In genomic region chr16:3401719-3402397, GRCh38 we compare ENCODE assay signal across 8 cellular contexts. TPM values are rescaled to one million over a fixed set of nuclear protein-coding genes. Genes with fewer than 3 reads are reported as not detected.
A peak's percentile ranks its signal among the peaks of the same experiment; 100 is the strongest.
DNase-seq lines count a peak whose midpoint lies in the region; ATAC-seq and TF ChIP-seq lines count a peak whose summit lies in the region.

No MANE protein-coding gene starts in this region.

- H3K27me3 ChIP-seq in SK-N-SH (ENCODE audit: insufficient read depth): no peaks in the 10 kb centered on the region

- no peaks in the 10 kb centered on the region for H4K20me1 ChIP-seq in SK-N-SH (ENCODE audit: insufficient read depth)

- no peak for ATAC-seq in SK-N-SH treated with all-trans-retinoic acid at 6 μM for 48 hours
- ATAC-seq in mucosa of descending colon: no peak
- ATAC-seq in HG02852 (IDR thresholded peaks at IDR 0.05; ENCODE audit: unreplicated experiment): no peak
- no peak for ATAC-seq in GM19328 (IDR thresholded peaks at IDR 0.05; ENCODE audit: unreplicated experiment)

- H3K9me2 ChIP-seq in SK-N-SH: no peaks in the 10 kb centered on the region

- intact Hi-C loops in mucosa of descending colon (cut with DNase I, micrococcal nuclease): no loop called here

- peaks cover 38 to 65% of the 10 kb centered on the region in 2 experiments for H3K36me3 ChIP-seq in SK-N-SH (replicated peaks in 1 of 2; ENCODE audit: control insufficient read depth in 1 of 2, insufficient read depth in 2 of 2, low read length in 1 of 2)
- peaks cover 2% of the 10 kb centered on the region for H3K36me3 ChIP-seq in mucosa of descending colon (ENCODE audit: low read depth)

- peaks cover 11% of the 10 kb centered on the region for H3F3A ChIP-seq in SK-N-SH (replicated peaks; ENCODE audit: insufficient read depth)

- H3K27ac ChIP-seq in SK-N-SH (ENCODE audit: low read depth in 2 of 2, low read length in 1 of 2): peak overlapping the region; percentile 47 to 84

- WGBS in SK-N-SH (ENCODE audit: low lambda C conversion rate): 15% methylated on average over 16 of the region's 17 CpGs

- peak overlapping the region; percentile 81 for H3K9ac ChIP-seq in SK-N-SH

- TF ChIP-seq EP300 in SK-N-SH (IDR thresholded peaks at IDR 0.05; ENCODE audit: borderline replicate concordance in 1 of 2, low read depth in 1 of 2, low read length in 1 of 2): no peak

- peak overlapping the region; percentile 47 for H2AFZ ChIP-seq in SK-N-SH (ENCODE audit: low read depth)

- peaks cover 0 to 4% of the 10 kb centered on the region in 2 experiments; a peak in 2 of 4 replicates for H3K4me1 ChIP-seq in SK-N-SH (ENCODE audit: control insufficient read depth in 1 of 2, insufficient read depth in 2 of 2, low read depth in 1 of 2, low read length in 1 of 2)
- H3K4me1 ChIP-seq in mucosa of descending colon (ENCODE audit: low read depth): peaks cover 16% of the 10 kb centered on the region

- POLR2A ChIA-PET in SK-N-SH (lab: Yijun Ruan, JAX): interaction anchor here (0.6 kb wide), 2 partner anchors 566 to 1466 kb away, joined by 3 to 4 read pairs; no protein-coding TSS in a partner anchor

- TF ChIP-seq CTCF in SK-N-SH (IDR thresholded peaks at IDR 0.05) (no peak), mucosa of descending colon (IDR thresholded peaks at IDR 0.05) (no peak)

- CTCF ChIA-PET in SK-N-SH (lab: Yijun Ruan, JAX): interaction anchor here (0.8 to 1.0 kb wide), 2 partner anchors 55 to 105 kb away, joined by 3 read pairs; no protein-coding TSS in a partner anchor

- H3K4me2 ChIP-seq in SK-N-SH: peak overlapping the region; percentile 79

- H3K4me3 ChIP-seq in SK-N-SH (ENCODE audit: low read depth in 2 of 2, low read length in 1 of 2) (peak overlapping the region; percentile 92 to 94), mucosa of descending colon (peak overlapping the region; percentile 85)

- peaks cover 14% of the 10 kb centered on the region; the same call in 1 of the 2 replicates for H3K9me3 ChIP-seq in SK-N-SH
- peaks cover 41% of the 10 kb centered on the region for H3K9me3 ChIP-seq in mucosa of descending colon

- DNase-seq in SK-N-SH (peak; percentile 55), NCI-H2227 (lab: John Stamatoyannopoulos, UW; ENCODE audit: unreplicated experiment) (peak; percentile 41), cerebellum (ENCODE audit: low spot score) (peak; percentile 10), mucosa of descending colon (no peak), NCI-H774 (lab: John Stamatoyannopoulos, UW) (no peak)

- TF ChIP-seq RAD21 in SK-N-SH (IDR thresholded peaks at IDR 0.05; ENCODE audit: low read length): no peak

- H3K79me2 ChIP-seq in SK-N-SH (ENCODE audit: insufficient read depth): peaks cover 59% of the 10 kb centered on the region

TF ChIP-seq in SK-N-SH, 30 proteins besides CTCF, POLR2A, EP300 and RAD21:
- TF ChIP-seq TEAD4 (IDR thresholded peaks at IDR 0.05; ENCODE audit: borderline replicate concordance, insufficient read depth) (no peak), SMC3 (IDR thresholded peaks at IDR 0.05; ENCODE audit: low read depth, low read length) (no peak), FOXM1 (IDR thresholded peaks at IDR 0.05; ENCODE audit: low read depth) (no peak), MXI1 (IDR thresholded peaks at IDR 0.05; ENCODE audit: low read depth, low read length) (no peak), SIN3A (IDR thresholded peaks at IDR 0.05; ENCODE audit: borderline replicate concordance, low read depth, low read length) (no peak), USF1 (IDR thresholded peaks at IDR 0.05; ENCODE audit: borderline replicate concordance, low read depth) (no peak)

TF ChIP-seq in SK-N-SH treated with all-trans-retinoic acid at 6 μM for 48 hours, 23 proteins besides CTCF, POLR2A, EP300 and RAD21:
- no peak for TF ChIP-seq POU6F1 (CRISPR knock-in tag; IDR thresholded peaks at IDR 0.05; ENCODE audit: borderline replicate concordance, low read depth)
- TF ChIP-seq ISL1 (CRISPR knock-in tag; IDR thresholded peaks at IDR 0.05): no peak
- TF ChIP-seq ARNTL (CRISPR knock-in tag; IDR thresholded peaks at IDR 0.05; ENCODE audit: borderline replicate concordance, low read depth): no peak
- TF ChIP-seq PPARA (CRISPR knock-in tag; IDR thresholded peaks at IDR 0.05; ENCODE audit: borderline replicate concordance): no peak
- no peak for TF ChIP-seq CSDC2 (CRISPR knock-in tag; IDR thresholded peaks at IDR 0.05)
- no peak for TF ChIP-seq TOX (CRISPR knock-in tag; IDR thresholded peaks at IDR 0.05; ENCODE audit: borderline replicate concordance)
- TF ChIP-seq ZNF8 (CRISPR knock-in tag; IDR thresholded peaks at IDR 0.05): no peak
- no peak for TF ChIP-seq SNAI2 (CRISPR knock-in tag; IDR thresholded peaks at IDR 0.05)
- TF ChIP-seq BACH2 (CRISPR knock-in tag; IDR thresholded peaks at IDR 0.05; ENCODE audit: borderline replicate concordance): no peak
- no peak for TF ChIP-seq GLIS3 (CRISPR knock-in tag; IDR thresholded peaks at IDR 0.05)
TF ChIP-seq in SK-N-SH treated with all-trans-retinoic acid at 6 μM for 48 hours: peak in this region for 0.

RNA-seq across cellular contexts. Expression of gene ZNF174, which starts 0.8 kb away (rescaled TPM):
- polyA plus RNA-seq in SK-N-SH (2012; rRNA removed): 10.5 and 12.9 TPM in 2 replicates
- 9.5 and 10.7 TPM in 2 replicates for polyA plus RNA-seq in SK-N-SH (2012; cell fraction: cytosol; rRNA removed)
- polyA plus RNA-seq in SK-N-SH (2012; cell fraction: nucleus; rRNA removed): 18.7 and 19.7 TPM in 2 replicates
- total RNA-seq in cerebellum (7.8 TPM), mucosa of descending colon (10 to 100 TPM in 1 of 3 donors, 1 to 10 TPM in 2; 7.5 to 14.5 (median 8.0) TPM)

RNA-seq across cellular contexts. Expression of gene ZSCAN32, which starts 1.1 kb away (rescaled TPM):
- polyA plus RNA-seq in SK-N-SH (2012; rRNA removed): 10.8 and 17.7 TPM in 2 replicates
- polyA plus RNA-seq in SK-N-SH (2012; cell fraction: cytosol; rRNA removed): 10.9 and 12.8 TPM in 2 replicates
- polyA plus RNA-seq in SK-N-SH (2012; cell fraction: nucleus; rRNA removed): 17.5 and 25.3 TPM in 2 replicates
- 7.2 TPM for total RNA-seq in cerebellum
- total RNA-seq in mucosa of descending colon: 10 to 100 TPM; 10.2 to 14.8 (median 11.4) TPM

RNA-seq across cellular contexts. Expression of gene ZNF597, which starts 41.4 kb away (rescaled TPM):
- polyA plus RNA-seq in SK-N-SH (2012; rRNA removed): 1.1 and 1.3 TPM in 2 replicates
- polyA plus RNA-seq in SK-N-SH (2012; cell fraction: cytosol; rRNA removed): 1.3 and 1.6 TPM in 2 replicates
- 0.83 and 1.8 TPM in 2 replicates for polyA plus RNA-seq in SK-N-SH (2012; cell fraction: nucleus; rRNA removed)
- total RNA-seq in cerebellum (3.6 TPM), mucosa of descending colon (1 to 10 TPM; 1.9 TPM)

RNA-seq across cellular contexts. Expression of gene NAA60, which starts 41.6 kb away (rescaled TPM):
- 17.2 and 21.5 TPM in 2 replicates for polyA plus RNA-seq in SK-N-SH (2012; rRNA removed)
- polyA plus RNA-seq in SK-N-SH (2012; cell fraction: cytosol; rRNA removed): 17.2 and 23.6 TPM in 2 replicates
- 33.4 and 41.1 TPM in 2 replicates for polyA plus RNA-seq in SK-N-SH (2012; cell fraction: nucleus; rRNA removed)
- total RNA-seq in cerebellum (12.5 TPM), mucosa of descending colon (10 to 100 TPM; 72.2 to 94.7 (median 83.3) TPM)

RNA-seq across cellular contexts. Expression of gene OR2C1, which starts 46.2 kb away (rescaled TPM):
- not detected in 2 replicates for polyA plus RNA-seq in SK-N-SH (2012; rRNA removed)
- not detected in 2 replicates for polyA plus RNA-seq in SK-N-SH (2012; cell fraction: cytosol; rRNA removed)
- 0.04 TPM in 1 of 2 replicates, not detected in the other for polyA plus RNA-seq in SK-N-SH (2012; cell fraction: nucleus; rRNA removed)
- total RNA-seq in cerebellum (0.45 TPM), mucosa of descending colon (under 1 TPM in 1 of 3 donors, not detected in 2; 0.22 TPM)

Comparison
In these comparisons a context has a peak if more than half of its experiments do, and no peak if none do; other contexts are left out.
1. DNase-seq: peak in SK-N-SH (single experiment), NCI-H2227 (single experiment) and cerebellum (single experiment); none in mucosa of descending colon (0 of 3) and NCI-H774 (single experiment).